ENCODE assay signal across 14 cellular contexts in the genomic region with DNA sequence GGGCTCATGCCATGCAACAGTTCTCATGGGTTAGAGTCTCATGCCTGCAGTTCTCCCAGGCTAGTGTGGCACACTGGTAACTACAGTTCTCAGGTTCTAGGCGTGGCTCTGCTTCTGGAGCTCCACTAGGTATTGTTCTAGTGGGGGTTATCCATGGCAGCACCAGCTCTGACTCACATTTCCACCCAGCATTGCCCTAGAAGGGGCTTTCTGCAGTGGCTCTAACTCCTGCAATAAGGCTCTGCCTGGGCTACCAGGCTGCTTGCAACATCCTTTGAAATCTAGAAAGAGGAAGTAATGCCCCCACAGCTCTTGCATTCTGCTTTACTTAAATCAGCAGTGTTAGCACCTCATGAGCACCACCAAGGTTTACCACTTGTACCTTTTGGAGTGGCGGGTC.
DNase-seq lines count a peak whose midpoint lies in the region; ATAC-seq and TF ChIP-seq lines count a peak whose summit lies in the region.
"Had no signal": no experiment of that assay in that cellular context is flagged by ENCODE, and none has a peak within 500 bp of the region (broad histone marks: within the 10 kb centered on the region; RNA-seq: fewer than 3 reads in every experiment).

No MANE protein-coding gene starts in this region.

- no peaks in the 10 kb centered on the region for H3K9me3 Mint-ChIP-seq in natural killer cell
- peaks cover 13% of the 10 kb centered on the region for H3K9me3 Mint-ChIP-seq in activated CD4-positive, alpha-beta T cell treated with anti-CD3 and anti-CD28 coated beads, Interleukin-2, amount 10 ng/mL, durations not matched to agents 24 days and 14 days
- H3K9me3 Mint-ChIP-seq: activated naive CD8-positive, alpha-beta T cell treated with anti-CD3 and anti-CD28 coated beads, Interleukin-2, amount 50 U/mL, for 24 hours had no signal

- H3K9me3 ChIP-seq in T-helper 17 cell (ENCODE audit: control insufficient read depth, low read length, poor library complexity, severe bottlenecking) = no peaks in the 10 kb centered on the region
- H3K9me3 ChIP-seq: thoracic aorta had no signal

- intact Hi-C loops in natural killer cell (cut with micrococcal nuclease) = loop anchor here (1.0 kb wide), 1 partner anchor 8 kb away; no protein-coding TSS in a partner anchor
- intact Hi-C loops in activated CD4-positive, alpha-beta T cell treated with anti-CD3 and anti-CD28 coated beads, Interleukin-2, amount 10 ng/mL, durations not matched to agents 24 days and 14 days (cut with micrococcal nuclease) = no loop called here

- no peak overlapping the region for H3K27ac Mint-ChIP-seq in T-helper 17 cell
- H3K27ac Mint-ChIP-seq in natural killer cell = peak overlapping the region in 1 of 2 donors; percentile 32
- no peak overlapping the region for H3K27ac Mint-ChIP-seq in activated CD4-positive, alpha-beta T cell treated with anti-CD3 and anti-CD28 coated beads, Interleukin-2, amount 10 ng/mL, durations not matched to agents 24 days and 14 days
- H3K27ac Mint-ChIP-seq: activated naive CD8-positive, alpha-beta T cell treated with anti-CD3 and anti-CD28 coated beads, Interleukin-2, amount 50 U/mL, for 24 hours had no signal

- H3K36me3 Mint-ChIP-seq in T-helper 17 cell (ENCODE audit: low read depth) (peaks cover 2% of the 10 kb centered on the region), natural killer cell (no peaks in the 10 kb centered on the region)
- peaks cover 4% of the 10 kb centered on the region for H3K36me3 Mint-ChIP-seq in activated CD4-positive, alpha-beta T cell treated with anti-CD3 and anti-CD28 coated beads, Interleukin-2, amount 10 ng/mL, durations not matched to agents 24 days and 14 days (ENCODE audit: low read depth)

- DNase-seq in DMS53 (lab: John Stamatoyannopoulos, UW) (peak; percentile 47), DMS53 treated with DMSO at 0.1 percent for 48 hours (lab: John Stamatoyannopoulos, UW; ENCODE audit: unreplicated experiment) (no peak), T-helper 17 cell (no peak), natural killer cell (no peak), NCI-H345 (lab: John Stamatoyannopoulos, UW) (no peak), HPDE6-E6E7 (ENCODE audit: extremely low spot score) (no peak)
- no peak for DNase-seq in activated CD4-positive, alpha-beta T cell treated with anti-CD3 and anti-CD28 coated beads, Interleukin-2, amount 10 ng/mL, durations not matched to agents 24 days and 14 days
- DNase-seq: activated naive CD8-positive, alpha-beta T cell treated with anti-CD3 and anti-CD28 coated beads, Interleukin-2, amount 50 U/mL, for 24 hours; erythroblast; left colon; NCI-H1092 treated with DMSO at 0.1 percent for 48 hours; NCI-H510A had no signal

- no peak for TF ChIP-seq CTCF in natural killer cell (IDR thresholded peaks at IDR 0.05)

- H3K4me1 Mint-ChIP-seq in T-helper 17 cell (no peaks in the 10 kb centered on the region), natural killer cell (peaks cover 0 to 17% of the 10 kb centered on the region in 2 donors)
- H3K4me1 Mint-ChIP-seq in activated CD4-positive, alpha-beta T cell treated with anti-CD3 and anti-CD28 coated beads, Interleukin-2, amount 10 ng/mL, durations not matched to agents 24 days and 14 days = no peaks in the 10 kb centered on the region
- H3K4me1 Mint-ChIP-seq: activated naive CD8-positive, alpha-beta T cell treated with anti-CD3 and anti-CD28 coated beads, Interleukin-2, amount 50 U/mL, for 24 hours had no signal

- ATAC-seq in HG03432 (IDR thresholded peaks at IDR 0.05; ENCODE audit: unreplicated experiment) (peak; percentile 79), T-helper 17 cell (peak; percentile 53), natural killer cell (peak; percentile 32 to 85 (median 34))
- ATAC-seq: activated naive CD8-positive, alpha-beta T cell treated with anti-CD3 and anti-CD28 coated beads, Interleukin-2, amount 50 U/mL, for 24 hours; left colon had no signal

- H3K4me3 Mint-ChIP-seq in T-helper 17 cell = no peak overlapping the region
- no peak overlapping the region for H3K4me3 Mint-ChIP-seq in natural killer cell
- H3K4me3 Mint-ChIP-seq in activated CD4-positive, alpha-beta T cell treated with anti-CD3 and anti-CD28 coated beads, Interleukin-2, amount 10 ng/mL, durations not matched to agents 24 days and 14 days = no peak overlapping the region
- H3K4me3 Mint-ChIP-seq: activated naive CD8-positive, alpha-beta T cell treated with anti-CD3 and anti-CD28 coated beads, Interleukin-2, amount 50 U/mL, for 24 hours had no signal

- H3K27me3 Mint-ChIP-seq in T-helper 17 cell (no peaks in the 10 kb centered on the region), natural killer cell (ENCODE audit: low read depth in 2 of 2) (peaks cover 0 to 10% of the 10 kb centered on the region in 2 donors)
- peaks cover 3% of the 10 kb centered on the region for H3K27me3 Mint-ChIP-seq in activated CD4-positive, alpha-beta T cell treated with anti-CD3 and anti-CD28 coated beads, Interleukin-2, amount 10 ng/mL, durations not matched to agents 24 days and 14 days
- H3K27me3 Mint-ChIP-seq: activated naive CD8-positive, alpha-beta T cell treated with anti-CD3 and anti-CD28 coated beads, Interleukin-2, amount 50 U/mL, for 24 hours had no signal
